Comparison of ENCODE assay signal across 26 cellular contexts in the genomic region with DNA sequence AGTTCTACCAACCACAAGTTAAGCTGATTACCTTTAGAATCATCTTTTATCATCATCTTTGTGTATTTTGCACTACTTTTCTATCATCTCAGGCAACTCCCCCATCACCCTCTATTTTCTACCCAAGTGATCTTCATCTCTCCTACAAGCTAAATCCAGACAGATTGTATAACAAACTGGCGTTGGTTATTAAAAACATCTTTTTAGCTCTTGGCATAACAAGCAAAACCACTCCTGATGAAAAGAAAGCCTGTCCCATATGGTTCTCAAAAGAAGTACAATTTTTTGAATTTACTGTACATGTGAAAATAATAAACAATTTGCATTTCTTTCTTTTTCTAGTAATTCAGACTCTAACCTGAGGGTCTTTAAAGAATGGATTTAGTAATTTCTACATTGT.
"Had no signal": no experiment of that assay in that cellular context is flagged by ENCODE, and none has a peak within 500 bp of the region (broad histone marks: within the 10 kb centered on the region; RNA-seq: fewer than 3 reads in every experiment).

No MANE protein-coding gene starts in this region.

- H3K27ac ChIP-seq: colonic mucosa, left ventricle myocardium inferior had no signal

- DNase-seq: activated CD4-positive, alpha-beta memory T cell treated with anti-CD3 and anti-CD28 coated beads for 36 hours; activated CD4-positive, alpha-beta T cell treated with anti-CD3 and anti-CD28 coated beads, Interleukin-2, amount 10 ng/mL, durations not matched to agents 24 days and 14 days; activated CD4-positive, CD25-positive, alpha-beta regulatory T cell treated with anti-CD3 and anti-CD28 coated beads, Interleukin-2, amount 50 U/mL, for 72 hours; activated CD8-positive, alpha-beta memory T cell treated with anti-CD3 and anti-CD28 coated beads, Interleukin-2, amount 50 U/mL, for 4 hours; activated effector memory CD4-positive, alpha-beta T cell treated with anti-CD3 and anti-CD28 coated beads, Interleukin-2, amount 50 U/mL, for 16 hours; activated naive CD4-positive, alpha-beta T cell treated with anti-CD3 and anti-CD28 coated beads for 36 hours; activated naive CD8-positive, alpha-beta T cell treated with anti-CD3 and anti-CD28 coated beads, Interleukin-2, amount 10 ng/mL, durations not matched to agents 7 days and 5 days; activated T-cell treated with anti-CD3 and anti-CD28 coated beads, Interleukin-2, amount 50 U/mL, for 1 hour; amygdala; colonic mucosa; dorsolateral prefrontal cortex; effector memory CD4-positive, alpha-beta T cell; erythroblast; foreskin melanocyte; heart right ventricle; left ventricle myocardium inferior; mesendoderm; mucosa of descending colon; right cardiac atrium; stimulated activated CD4-positive, alpha-beta T cell treated with anti-CD3 and anti-CD28 coated beads, Interleukin-2, amount 100 ng/mL, for 48 hours; stimulated activated naive CD4-positive, alpha-beta T cell treated with Interleukin-2 at 50 U/mL for 16 hours; SW 1271; T-helper 9 cell; uterus had no signal

- ATAC-seq: heart right ventricle; mucosa of descending colon; natural killer cell treated with Interleukin-12 subunit alpha and Interleukin-12 subunit beta and Interleukin-15 and Interleukin-18, amount 100 ng/mL, for 72 hours; right cardiac atrium had no signal

- H3K9me3 ChIP-seq: colonic mucosa, heart right ventricle, left ventricle myocardium inferior, mucosa of descending colon, uterus had no signal

- H3K4me3 ChIP-seq: colonic mucosa, dorsolateral prefrontal cortex, heart right ventricle, left ventricle myocardium inferior, lung, mucosa of descending colon, uterus had no signal

- H3K4me1 ChIP-seq: colonic mucosa, uterus had no signal

- H3K36me3 ChIP-seq: colonic mucosa, heart right ventricle, left ventricle myocardium inferior, uterus had no signal

- H3K27me3 ChIP-seq: colonic mucosa, dorsolateral prefrontal cortex, heart right ventricle, uterus had no signal
